1 cellular context compared by ENCODE assay signal in the genomic region with DNA sequence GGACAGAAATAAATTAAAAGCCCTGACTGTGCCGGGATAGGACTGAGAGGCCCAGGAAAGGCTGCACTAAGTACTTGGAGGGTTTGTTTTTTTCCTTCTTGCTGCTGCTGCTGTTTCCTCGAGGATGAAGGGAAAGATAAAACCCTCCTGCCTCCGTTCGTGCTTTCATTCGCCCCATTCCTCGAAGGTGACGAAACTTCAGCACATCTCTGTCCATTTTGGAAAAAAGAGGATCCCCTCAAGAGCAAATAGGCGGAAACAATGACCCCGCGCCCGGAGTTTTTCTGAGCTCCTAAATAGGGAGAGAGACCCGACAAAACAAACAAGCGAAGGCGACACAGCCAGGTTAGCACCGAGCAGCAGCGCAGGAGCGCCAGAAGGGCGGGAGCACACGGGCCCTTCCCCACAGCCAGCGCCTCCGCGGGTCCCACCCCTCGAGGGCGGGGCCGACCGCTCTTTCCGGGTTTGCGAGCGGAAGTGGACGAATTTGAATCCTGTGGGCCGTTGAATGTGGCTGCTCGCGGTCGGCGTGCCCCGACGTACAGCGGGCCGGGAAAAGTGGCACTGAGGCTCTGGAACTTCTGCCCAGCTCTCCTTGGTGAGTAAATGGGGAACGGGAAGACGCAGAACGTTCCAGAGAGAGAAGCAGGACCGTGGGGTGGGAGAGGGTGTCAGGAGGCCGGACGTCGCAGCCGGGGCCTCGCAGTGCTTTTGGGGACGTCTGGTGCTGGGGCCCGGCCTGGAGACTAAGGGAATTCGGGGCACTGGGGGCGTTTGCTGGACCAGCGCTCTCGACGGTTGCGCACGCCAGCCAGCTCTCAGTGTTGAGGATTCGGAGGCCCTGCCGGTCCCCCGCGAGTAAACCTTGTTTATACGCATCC.
TF ChIP-seq lines count a peak whose summit lies in the region.

A gene with protein sequence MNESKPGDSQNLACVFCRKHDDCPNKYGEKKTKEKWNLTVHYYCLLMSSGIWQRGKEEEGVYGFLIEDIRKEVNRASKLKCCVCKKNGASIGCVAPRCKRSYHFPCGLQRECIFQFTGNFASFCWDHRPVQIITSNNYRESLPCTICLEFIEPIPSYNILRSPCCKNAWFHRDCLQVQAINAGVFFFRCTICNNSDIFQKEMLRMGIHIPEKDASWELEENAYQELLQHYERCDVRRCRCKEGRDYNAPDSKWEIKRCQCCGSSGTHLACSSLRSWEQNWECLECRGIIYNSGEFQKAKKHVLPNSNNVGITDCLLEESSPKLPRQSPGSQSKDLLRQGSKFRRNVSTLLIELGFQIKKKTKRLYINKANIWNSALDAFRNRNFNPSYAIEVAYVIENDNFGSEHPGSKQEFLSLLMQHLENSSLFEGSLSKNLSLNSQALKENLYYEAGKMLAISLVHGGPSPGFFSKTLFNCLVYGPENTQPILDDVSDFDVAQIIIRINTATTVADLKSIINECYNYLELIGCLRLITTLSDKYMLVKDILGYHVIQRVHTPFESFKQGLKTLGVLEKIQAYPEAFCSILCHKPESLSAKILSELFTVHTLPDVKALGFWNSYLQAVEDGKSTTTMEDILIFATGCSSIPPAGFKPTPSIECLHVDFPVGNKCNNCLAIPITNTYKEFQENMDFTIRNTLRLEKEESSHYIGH (plus strand): TSS at position 484 of the 881 bp plus-strand sequence. CDS start 21,922 bp downstream, outside the sequence.

TF ChIP-seq in HepG2, 621 proteins besides CTCF, POLR2A, EP300 and RAD21 (continued from another document and continues in another):
- TF ChIP-seq MEF2D (CRISPR knock-in tag; IDR thresholded peaks at IDR 0.05) (peak; percentile 98), IRF1 (CRISPR knock-in tag; IDR thresholded peaks at IDR 0.05; ENCODE audit: low read depth) (no peak; the same call in 1 of the 2 replicates), ZNF256 (CRISPR knock-in tag; conservative IDR thresholded peaks at IDR 0.05) (peak; percentile 98), ZNF574 (CRISPR knock-in tag; IDR thresholded peaks at IDR 0.05) (peak; percentile 96), RBM22 (optimal IDR thresholded peaks at IDR 0.05; ENCODE audit: low read length) (peak; percentile 74), PCBP2 (optimal IDR thresholded peaks at IDR 0.05; ENCODE audit: low read depth, low read length, poor library complexity, severe bottlenecking) (peak; percentile 73), ZNF34 (CRISPR knock-in tag; IDR thresholded peaks at IDR 0.05; ENCODE audit: borderline replicate concordance) (peak; percentile 61), BCLAF1 (IDR thresholded peaks at IDR 0.05) (no peak), ZNF816 (CRISPR knock-in tag; IDR thresholded peaks at IDR 0.05; ENCODE audit: borderline replicate concordance) (peak; percentile 100), ZNF563 (CRISPR knock-in tag; IDR thresholded peaks at IDR 0.05) (peak; percentile 94), ZNF776 (CRISPR knock-in tag; IDR thresholded peaks at IDR 0.05) (peak; percentile 87), TFAP4 (IDR thresholded peaks at IDR 0.05; ENCODE audit: borderline replicate concordance, low read depth) (peak; percentile 25; the same call in 1 of the 2 replicates), ZNF577 (CRISPR knock-in tag; IDR thresholded peaks at IDR 0.05; ENCODE audit: borderline replicate concordance, low read depth) (no peak), GZF1 (CRISPR knock-in tag; IDR thresholded peaks at IDR 0.05) (peak; percentile 96), ZKSCAN8 (CRISPR knock-in tag; IDR thresholded peaks at IDR 0.05; ENCODE audit: borderline replicate concordance) (peak; percentile 60; the same call in 1 of the 2 replicates), RARG (CRISPR knock-in tag; IDR thresholded peaks at IDR 0.05; ENCODE audit: low read depth) (0 out of 2 replicates have a peak, but pooled peaks have one; percentile 34), ZNF549 (CRISPR knock-in tag; IDR thresholded peaks at IDR 0.05) (no peak), SIN3B (IDR thresholded peaks at IDR 0.05; ENCODE audit: low read length) (peak; percentile 90), NR2F2 (IDR thresholded peaks at IDR 0.05; ENCODE audit: borderline replicate concordance, low read depth) (peak; percentile 73; the same call in 1 of the 2 replicates)
- TF ChIP-seq, protein P1, sequence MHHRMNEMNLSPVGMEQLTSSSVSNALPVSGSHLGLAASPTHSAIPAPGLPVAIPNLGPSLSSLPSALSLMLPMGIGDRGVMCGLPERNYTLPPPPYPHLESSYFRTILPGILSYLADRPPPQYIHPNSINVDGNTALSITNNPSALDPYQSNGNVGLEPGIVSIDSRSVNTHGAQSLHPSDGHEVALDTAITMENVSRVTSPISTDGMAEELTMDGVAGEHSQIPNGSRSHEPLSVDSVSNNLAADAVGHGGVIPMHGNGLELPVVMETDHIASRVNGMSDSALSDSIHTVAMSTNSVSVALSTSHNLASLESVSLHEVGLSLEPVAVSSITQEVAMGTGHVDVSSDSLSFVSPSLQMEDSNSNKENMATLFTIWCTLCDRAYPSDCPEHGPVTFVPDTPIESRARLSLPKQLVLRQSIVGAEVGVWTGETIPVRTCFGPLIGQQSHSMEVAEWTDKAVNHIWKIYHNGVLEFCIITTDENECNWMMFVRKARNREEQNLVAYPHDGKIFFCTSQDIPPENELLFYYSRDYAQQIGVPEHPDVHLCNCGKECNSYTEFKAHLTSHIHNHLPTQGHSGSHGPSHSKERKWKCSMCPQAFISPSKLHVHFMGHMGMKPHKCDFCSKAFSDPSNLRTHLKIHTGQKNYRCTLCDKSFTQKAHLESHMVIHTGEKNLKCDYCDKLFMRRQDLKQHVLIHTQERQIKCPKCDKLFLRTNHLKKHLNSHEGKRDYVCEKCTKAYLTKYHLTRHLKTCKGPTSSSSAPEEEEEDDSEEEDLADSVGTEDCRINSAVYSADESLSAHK (CRISPR knock-in tag; IDR thresholded peaks at IDR 0.05; ENCODE audit: borderline replicate concordance), result peak; percentile 91; the same call in 1 of the 2 replicates
- TF ChIP-seq, protein P2, sequence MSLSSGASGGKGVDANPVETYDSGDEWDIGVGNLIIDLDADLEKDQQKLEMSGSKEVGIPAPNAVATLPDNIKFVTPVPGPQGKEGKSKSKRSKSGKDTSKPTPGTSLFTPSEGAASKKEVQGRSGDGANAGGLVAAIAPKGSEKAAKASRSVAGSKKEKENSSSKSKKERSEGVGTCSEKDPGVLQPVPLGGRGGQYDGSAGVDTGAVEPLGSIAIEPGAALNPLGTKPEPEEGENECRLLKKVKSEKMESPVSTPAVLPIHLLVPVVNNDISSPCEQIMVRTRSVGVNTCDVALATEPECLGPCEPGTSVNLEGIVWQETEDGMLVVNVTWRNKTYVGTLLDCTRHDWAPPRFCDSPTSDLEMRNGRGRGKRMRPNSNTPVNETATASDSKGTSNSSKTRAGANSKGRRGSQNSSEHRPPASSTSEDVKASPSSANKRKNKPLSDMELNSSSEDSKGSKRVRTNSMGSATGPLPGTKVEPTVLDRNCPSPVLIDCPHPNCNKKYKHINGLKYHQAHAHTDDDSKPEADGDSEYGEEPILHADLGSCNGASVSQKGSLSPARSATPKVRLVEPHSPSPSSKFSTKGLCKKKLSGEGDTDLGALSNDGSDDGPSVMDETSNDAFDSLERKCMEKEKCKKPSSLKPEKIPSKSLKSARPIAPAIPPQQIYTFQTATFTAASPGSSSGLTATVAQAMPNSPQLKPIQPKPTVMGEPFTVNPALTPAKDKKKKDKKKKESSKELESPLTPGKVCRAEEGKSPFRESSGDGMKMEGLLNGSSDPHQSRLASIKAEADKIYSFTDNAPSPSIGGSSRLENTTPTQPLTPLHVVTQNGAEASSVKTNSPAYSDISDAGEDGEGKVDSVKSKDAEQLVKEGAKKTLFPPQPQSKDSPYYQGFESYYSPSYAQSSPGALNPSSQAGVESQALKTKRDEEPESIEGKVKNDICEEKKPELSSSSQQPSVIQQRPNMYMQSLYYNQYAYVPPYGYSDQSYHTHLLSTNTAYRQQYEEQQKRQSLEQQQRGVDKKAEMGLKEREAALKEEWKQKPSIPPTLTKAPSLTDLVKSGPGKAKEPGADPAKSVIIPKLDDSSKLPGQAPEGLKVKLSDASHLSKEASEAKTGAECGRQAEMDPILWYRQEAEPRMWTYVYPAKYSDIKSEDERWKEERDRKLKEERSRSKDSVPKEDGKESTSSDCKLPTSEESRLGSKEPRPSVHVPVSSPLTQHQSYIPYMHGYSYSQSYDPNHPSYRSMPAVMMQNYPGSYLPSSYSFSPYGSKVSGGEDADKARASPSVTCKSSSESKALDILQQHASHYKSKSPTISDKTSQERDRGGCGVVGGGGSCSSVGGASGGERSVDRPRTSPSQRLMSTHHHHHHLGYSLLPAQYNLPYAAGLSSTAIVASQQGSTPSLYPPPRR (CRISPR knock-in tag; IDR thresholded peaks at IDR 0.05; ENCODE audit: borderline replicate concordance), result peak; percentile 70
- TF ChIP-seq, protein P3, sequence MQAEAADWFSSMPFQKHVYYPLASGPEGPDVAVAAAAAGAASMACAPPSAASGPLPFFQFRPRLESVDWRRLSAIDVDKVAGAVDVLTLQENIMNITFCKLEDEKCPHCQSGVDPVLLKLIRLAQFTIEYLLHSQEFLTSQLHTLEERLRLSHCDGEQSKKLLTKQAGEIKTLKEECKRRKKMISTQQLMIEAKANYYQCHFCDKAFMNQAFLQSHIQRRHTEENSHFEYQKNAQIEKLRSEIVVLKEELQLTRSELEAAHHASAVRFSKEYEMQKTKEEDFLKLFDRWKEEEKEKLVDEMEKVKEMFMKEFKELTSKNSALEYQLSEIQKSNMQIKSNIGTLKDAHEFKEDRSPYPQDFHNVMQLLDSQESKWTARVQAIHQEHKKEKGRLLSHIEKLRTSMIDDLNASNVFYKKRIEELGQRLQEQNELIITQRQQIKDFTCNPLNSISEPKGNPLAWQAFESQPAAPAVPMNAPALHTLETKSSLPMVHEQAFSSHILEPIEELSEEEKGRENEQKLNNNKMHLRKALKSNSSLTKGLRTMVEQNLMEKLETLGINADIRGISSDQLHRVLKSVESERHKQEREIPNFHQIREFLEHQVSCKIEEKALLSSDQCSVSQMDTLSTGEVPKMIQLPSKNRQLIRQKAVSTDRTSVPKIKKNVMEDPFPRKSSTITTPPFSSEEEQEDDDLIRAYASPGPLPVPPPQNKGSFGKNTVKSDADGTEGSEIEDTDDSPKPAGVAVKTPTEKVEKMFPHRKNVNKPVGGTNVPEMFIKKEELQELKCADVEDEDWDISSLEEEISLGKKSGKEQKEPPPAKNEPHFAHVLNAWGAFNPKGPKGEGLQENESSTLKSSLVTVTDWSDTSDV (CRISPR knock-in tag; IDR thresholded peaks at IDR 0.05), result peak; percentile 99
- TF ChIP-seq, protein P4, sequence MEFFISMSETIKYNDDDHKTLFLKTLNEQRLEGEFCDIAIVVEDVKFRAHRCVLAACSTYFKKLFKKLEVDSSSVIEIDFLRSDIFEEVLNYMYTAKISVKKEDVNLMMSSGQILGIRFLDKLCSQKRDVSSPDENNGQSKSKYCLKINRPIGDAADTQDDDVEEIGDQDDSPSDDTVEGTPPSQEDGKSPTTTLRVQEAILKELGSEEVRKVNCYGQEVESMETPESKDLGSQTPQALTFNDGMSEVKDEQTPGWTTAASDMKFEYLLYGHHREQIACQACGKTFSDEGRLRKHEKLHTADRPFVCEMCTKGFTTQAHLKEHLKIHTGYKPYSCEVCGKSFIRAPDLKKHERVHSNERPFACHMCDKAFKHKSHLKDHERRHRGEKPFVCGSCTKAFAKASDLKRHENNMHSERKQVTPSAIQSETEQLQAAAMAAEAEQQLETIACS (CRISPR knock-in tag; IDR thresholded peaks at IDR 0.05), result peak; percentile 35; the same call in 1 of the 2 replicates
